ENCODE assay signal across 8 cellular contexts in the genomic region with DNA sequence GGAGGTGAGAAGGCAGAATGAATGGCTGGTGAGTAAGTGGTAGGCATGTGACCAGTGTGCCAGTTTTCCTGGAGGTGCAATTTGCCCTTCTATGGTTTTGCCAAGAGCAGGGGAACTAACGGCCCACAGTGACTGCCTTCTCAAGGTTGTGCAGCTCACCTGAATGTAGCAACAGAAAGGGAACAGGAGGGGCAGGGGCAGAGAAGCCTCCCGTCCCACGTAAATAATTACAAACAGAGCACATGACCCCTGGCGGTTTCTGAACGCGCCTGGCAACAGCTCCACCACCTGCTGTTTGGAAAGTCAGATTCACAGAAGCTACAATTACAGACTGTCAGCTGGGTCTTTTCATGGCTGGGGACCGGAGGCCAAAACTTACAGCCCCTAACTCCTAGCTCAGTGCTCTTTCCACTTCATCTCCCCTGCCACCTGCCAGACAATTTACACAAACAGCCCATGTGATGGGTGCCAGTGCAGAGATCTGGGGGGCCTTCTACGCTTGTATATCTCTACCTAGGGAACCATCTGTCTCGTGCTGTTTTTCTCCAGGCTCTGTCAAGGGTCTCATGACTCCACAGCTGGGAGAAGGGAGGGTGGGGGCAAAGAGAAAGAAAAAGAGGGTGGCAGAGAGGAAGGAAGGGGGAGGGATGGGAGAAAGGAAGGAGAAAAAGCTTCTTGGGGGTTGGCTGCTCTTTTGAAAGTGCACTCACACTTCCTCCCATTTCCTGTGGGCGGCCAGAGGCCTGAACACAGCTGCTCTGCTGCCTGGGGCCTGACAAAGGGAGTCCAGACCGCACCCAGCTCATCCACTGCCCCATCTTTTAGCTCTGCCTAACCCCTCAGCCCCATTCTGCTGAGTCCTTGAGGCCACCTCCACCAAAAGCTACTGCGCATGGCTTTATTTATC.
DNase-seq lines count a peak whose midpoint lies in the region; ATAC-seq and FAIRE-seq lines count a peak whose summit lies in the region.

No MANE protein-coding gene starts in this region.

- ATAC-seq in GM19468 (IDR thresholded peaks at IDR 0.05; ENCODE audit: extremely low read depth, unreplicated experiment): peak; percentile 47

- DNase-seq in DMS 273 treated with DMSO at 0.1 percent for 48 hours (lab: John Stamatoyannopoulos, UW) (peak; percentile 97), HPDE6-E6E7 (ENCODE audit: extremely low spot score) (peak; percentile 52), RCC 7860 (ENCODE audit: low spot score) (peak; percentile 26), glomerular endothelial cell (ENCODE audit: extremely low read depth, low read depth, low spot score) (peak; percentile 31), posterior cingulate gyrus (peak in 9 of 10 donors; percentile 41 to 94 (median 58)), D341Med (ENCODE audit: low spot score) (no peak)

- peak overlapping the region; percentile 80 for H3K4me3 Mint-ChIP-seq in activated naive CD4-positive, alpha-beta T cell treated with anti-CD3 and anti-CD28 coated beads, Interleukin-2, amount 50 U/mL, for 24 hours

- peaks cover 26% of the 10 kb centered on the region for H3K36me3 Mint-ChIP-seq in activated naive CD4-positive, alpha-beta T cell treated with anti-CD3 and anti-CD28 coated beads, Interleukin-2, amount 50 U/mL, for 24 hours

- peak overlapping the region; percentile 89 for H3K27ac Mint-ChIP-seq in activated naive CD4-positive, alpha-beta T cell treated with anti-CD3 and anti-CD28 coated beads, Interleukin-2, amount 50 U/mL, for 24 hours

- FAIRE-seq in RCC 7860 (lab: Jason Lieb, UNC): no peak

- no peaks in the 10 kb centered on the region for H3K9me3 Mint-ChIP-seq in activated naive CD4-positive, alpha-beta T cell treated with anti-CD3 and anti-CD28 coated beads, Interleukin-2, amount 50 U/mL, for 24 hours

- intact Hi-C loops in posterior cingulate gyrus (cut with DNase I): loop anchor here (2.0 to 5.0 kb wide), 2 partner anchors 41 to 147 kb away; a partner anchor contains a TSS

- no peaks in the 10 kb centered on the region for H3K27me3 Mint-ChIP-seq in activated naive CD4-positive, alpha-beta T cell treated with anti-CD3 and anti-CD28 coated beads, Interleukin-2, amount 50 U/mL, for 24 hours

- peaks cover 89% of the 10 kb centered on the region for H3K4me1 Mint-ChIP-seq in activated naive CD4-positive, alpha-beta T cell treated with anti-CD3 and anti-CD28 coated beads, Interleukin-2, amount 50 U/mL, for 24 hours
